8 cellular contexts compared by ENCODE assay signal in genomic region chr11:60913793-60914619, GRCh38. TPM values are rescaled to one million over a fixed set of nuclear protein-coding genes. Genes with fewer than 3 reads are reported as not detected.
DNase-seq lines count a peak whose midpoint lies in the region; ATAC-seq and TF ChIP-seq lines count a peak whose summit lies in the region.

Gene TMEM109, plus strand, starts transcription at chr11:60914158. Its CDS starts 5,536 bp downstream, at chr11:60919694.

- TF ChIP-seq CTCF in C4-2B (conservative IDR thresholded peaks at IDR 0.05) = no peak
- TF ChIP-seq CTCF in right lobe of liver (IDR thresholded peaks at IDR 0.05) = peak in 1 of 4 donors; percentile 9

- intact Hi-C loops in activated CD4-positive, alpha-beta memory T cell treated with anti-CD3 and anti-CD28 coated beads for 36 hours (cut with micrococcal nuclease) = loop anchor here (1.0 to 10.0 kb wide), 5 partner anchors 8 to 421 kb away; partner anchors contain the start of genes DDB1, PRPF19 and TKFC
- intact Hi-C loops in right lobe of liver (cut with DNase I) = no loop called here

- peak within 1 kb of the TSS; percentile 90 for H3K27ac ChIP-seq in C4-2B
- H3K27ac ChIP-seq in duodenal mucosa (ENCODE audit: low read depth, low read length) = peak within 1 kb of the TSS; percentile 73
- H3K27ac ChIP-seq in right lobe of liver = peak within 1 kb of the TSS; percentile 78 to 89 (median 79)

- peaks cover 56% of the 10 kb centered on the region for H3K4me1 Mint-ChIP-seq in activated CD4-positive, alpha-beta memory T cell treated with anti-CD3 and anti-CD28 coated beads for 36 hours (ENCODE audit: low read depth)

- H3K9me3 ChIP-seq in duodenal mucosa (ENCODE audit: control insufficient read depth in 1 of 2, low read length in 2 of 2) = no peaks in the 10 kb centered on the region
- H3K9me3 ChIP-seq in right lobe of liver = no peaks in the 10 kb centered on the region

- CTCF ChIA-PET in activated CD4-positive, alpha-beta memory T cell treated with anti-CD3 and anti-CD28 coated beads for 36 hours (lab: Charles Lee) = interaction anchor here (0.9 to 7.4 kb wide), 8 partner anchors 12 to 151 kb away, joined by 3 to 86 read pairs (median 4); partner anchors contain the start of gene PRPF19

- POLR2A ChIA-PET in activated CD4-positive, alpha-beta memory T cell treated with anti-CD3 and anti-CD28 coated beads for 36 hours (lab: Charles Lee) = interaction anchor here (0.9 to 4.1 kb wide), 5 partner anchors 9 to 204 kb away, joined by 3 to 26 read pairs (median 4); partner anchors contain the start of genes CD5 and PRPF19

- peak within 1 kb of the TSS; percentile 72 to 96 for H3K9ac ChIP-seq in duodenal mucosa (ENCODE audit: low read depth in 1 of 2, low read length in 2 of 2)

- ATAC-seq in GM19397 (IDR thresholded peaks at IDR 0.05; ENCODE audit: unreplicated experiment) (peak; percentile 40), right lobe of liver (peak; percentile 84 to 90 (median 88))

- H3K27me3 Mint-ChIP-seq in activated CD4-positive, alpha-beta memory T cell treated with anti-CD3 and anti-CD28 coated beads for 36 hours = no peaks in the 10 kb centered on the region

- H3K4me3 Mint-ChIP-seq in activated CD4-positive, alpha-beta memory T cell treated with anti-CD3 and anti-CD28 coated beads for 36 hours = peak within 1 kb of the TSS; percentile 92

- peak within 1 kb of the TSS; percentile 91 for H3K27ac Mint-ChIP-seq in activated CD4-positive, alpha-beta memory T cell treated with anti-CD3 and anti-CD28 coated beads for 36 hours

- H3K27me3 ChIP-seq in duodenal mucosa (ENCODE audit: control insufficient read depth in 1 of 2, insufficient read depth in 2 of 2, low read length in 2 of 2) (no peaks in the 10 kb centered on the region), right lobe of liver (no peaks in the 10 kb centered on the region)

- DNase-seq in HK-2 (ENCODE audit: unreplicated experiment) = peak; percentile 78
- DNase-seq in NCI-H82 treated with DMSO at 0.1 percent for 48 hours (lab: John Stamatoyannopoulos, UW; ENCODE audit: unreplicated experiment) = peak; percentile 85
- DNase-seq in activated CD4-positive, alpha-beta memory T cell treated with anti-CD3 and anti-CD28 coated beads for 36 hours = peak; percentile 92
- DNase-seq in right lobe of liver = peak; percentile 91 to 92 (median 92)
- DNase-seq in stimulated activated CD4-positive, alpha-beta T cell treated with anti-CD3 and anti-CD28 coated beads, Interleukin-4, amount 100 ng/mL, for 24 hours = peak; percentile 90

- H3K9me3 Mint-ChIP-seq in activated CD4-positive, alpha-beta memory T cell treated with anti-CD3 and anti-CD28 coated beads for 36 hours = no peaks in the 10 kb centered on the region

- H3K36me3 ChIP-seq in duodenal mucosa (ENCODE audit: control insufficient read depth in 1 of 2, insufficient read depth in 2 of 2, low read length in 2 of 2) = no peaks in the 10 kb centered on the region
- no peaks in the 10 kb centered on the region for H3K36me3 ChIP-seq in right lobe of liver

- peaks cover 15% of the 10 kb centered on the region for H3K36me3 Mint-ChIP-seq in activated CD4-positive, alpha-beta memory T cell treated with anti-CD3 and anti-CD28 coated beads for 36 hours

- H3K4me1 ChIP-seq in duodenal mucosa (ENCODE audit: control insufficient read depth in 1 of 2, insufficient read depth in 2 of 2, low read length in 2 of 2) = peaks cover 26 to 39% of the 10 kb centered on the region in 2 donors
- H3K4me1 ChIP-seq in right lobe of liver = peaks cover 0 to 12% (median 0%) of the 10 kb centered on the region in 4 donors

- WGBS in right lobe of liver (ENCODE audit: insufficient coverage, low coverage, low lambda C conversion rate, missing lambda C conversion rate) = 0% methylated on average over 48 of the region's 69 CpGs

- TF ChIP-seq POLR2A in right lobe of liver (IDR thresholded peaks at IDR 0.05) = peak; percentile 45

- peak within 1 kb of the TSS; percentile 76 to 91 for H3K4me3 ChIP-seq in duodenal mucosa (ENCODE audit: low read depth in 1 of 2, low read length in 2 of 2)
- H3K4me3 ChIP-seq in right lobe of liver = peak within 1 kb of the TSS; percentile 84 to 93 (median 86)

RNA-seq across cellular contexts. Expression of gene TMEM109, which starts in this region (rescaled TPM):
- 100 to 1,000 TPM; 101 to 106 TPM for total RNA-seq in activated CD4-positive, alpha-beta memory T cell treated with anti-CD3 and anti-CD28 coated beads for 36 hours
- total RNA-seq in right lobe of liver = 10 to 100 TPM; 29.0 to 40.9 (median 34.1) TPM

Comparison
In these comparisons a context has a peak if more than half of its experiments do, and no peak if none do; other contexts are left out.
1. Peak in every context shown above with its lines: DNase-seq, ATAC-seq, H3K4me3 ChIP-seq and H3K27ac ChIP-seq.